Comparison of ENCODE assay signal across 22 cellular contexts in the genomic region with DNA sequence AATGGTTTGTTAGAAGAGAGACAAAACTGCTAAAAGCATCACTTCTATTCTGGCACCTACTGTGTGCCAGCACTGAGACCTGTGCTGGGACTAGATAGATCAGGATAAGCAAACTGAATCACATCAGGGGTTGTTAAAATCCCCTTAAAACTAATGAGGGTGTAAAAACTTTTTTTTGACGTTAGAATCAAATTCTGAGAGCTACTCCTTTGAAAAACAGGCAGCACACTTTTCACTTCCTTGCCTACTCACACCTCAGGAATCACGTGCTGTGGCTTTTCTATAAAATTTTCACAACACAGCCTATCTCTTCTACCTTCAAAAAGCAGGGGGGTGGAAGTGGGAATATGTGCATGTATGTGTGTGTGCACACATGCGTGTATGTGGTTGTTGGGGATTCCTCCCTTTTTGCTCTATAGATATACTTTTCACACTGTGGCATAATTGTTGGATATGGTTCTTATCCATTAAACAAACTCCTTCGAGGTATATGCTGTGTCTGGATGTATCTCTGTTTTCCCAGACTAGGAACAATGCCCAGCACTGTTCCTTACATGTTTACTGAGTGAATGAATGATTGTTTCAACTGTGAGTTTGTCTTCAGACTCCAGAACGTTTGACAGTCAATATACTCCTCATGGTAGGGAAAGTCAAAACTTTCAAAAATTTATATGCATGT.
DNase-seq lines count a peak whose midpoint lies in the region; ATAC-seq and TF ChIP-seq lines count a peak whose summit lies in the region.
"Had no signal": no experiment of that assay in that cellular context is flagged by ENCODE, and none has a peak within 500 bp of the region (broad histone marks: within the 10 kb centered on the region; RNA-seq: fewer than 3 reads in every experiment).

No MANE protein-coding gene starts in this region.

- H3K9me3 ChIP-seq in thymus (ENCODE audit: control insufficient read depth): no peaks in the 10 kb centered on the region
- H3K9me3 ChIP-seq: ascending aorta, heart left ventricle, Peyer's patch, tibial artery had no signal

- no peak for TF ChIP-seq CTCF in MCF 10A (IDR thresholded peaks at IDR 0.05; ENCODE audit: unreplicated experiment)

- POLR2A ChIA-PET in activated CD8-positive, alpha-beta T cell treated with anti-CD3 and anti-CD28 coated beads, Interleukin-2, amount 10 ng/mL, durations not matched to agents 7 days and 5 days (lab: Charles Lee): interaction anchor here (1.1 to 1.4 kb wide), 3 partner anchors 8 to 12 kb away, joined by 3 to 5 read pairs (median 4); no protein-coding TSS in a partner anchor
- POLR2A ChIA-PET in MCF 10A (lab: Yijun Ruan, JAX): no interaction called here

- H3K27ac ChIP-seq in thymus (ENCODE audit: low read depth): peak overlapping the region; percentile 58
- H3K27ac ChIP-seq: ascending aorta, HL-60, tibial artery had no signal

- intact Hi-C loops in MCF 10A (cut with micrococcal nuclease): no loop called here

- peak in 5 of 6 experiments; percentile 9 to 49 (median 43) for DNase-seq in stimulated activated naive CD4-positive, alpha-beta T cell (lab: John Stamatoyannopoulos, UW)
- no peak for DNase-seq in stimulated activated naive CD4-positive, alpha-beta T cell treated with Interleukin-2 at 50 U/mL for 16 hours (lab: John Stamatoyannopoulos, UW)
- DNase-seq in activated CD8-positive, alpha-beta T cell treated with anti-CD3 and anti-CD28 coated beads, Interleukin-2, amount 10 ng/mL, durations not matched to agents 7 days and 5 days: no peak
- peak; percentile 64 for DNase-seq in globus pallidus (ENCODE audit: low spot score)
- no peak for DNase-seq in NCI-H2171 treated with DMSO at 0.1 percent for 48 hours (lab: John Stamatoyannopoulos, UW)
- DNase-seq in MCF 10A (ENCODE audit: unreplicated experiment): no peak
- DNase-seq: activated CD8-positive, alpha-beta memory T cell treated with anti-CD3 and anti-CD28 coated beads, Interleukin-2, amount 50 U/mL, for 4 hours; Calu3; cortex of kidney; GOT3; heart left ventricle; mammary epithelial cell; NCI-H1092 treated with DMSO at 0.1 percent for 48 hours; NCI-H2107; NCI-H748 treated with DMSO at 0.1 percent for 48 hours; Peyer's patch; tibial artery had no signal

- ATAC-seq in activated CD8-positive, alpha-beta T cell treated with anti-CD3 and anti-CD28 coated beads, Interleukin-2, amount 10 ng/mL, durations not matched to agents 7 days and 5 days: peak; percentile 9
- ATAC-seq in HG02571 (IDR thresholded peaks at IDR 0.05; ENCODE audit: unreplicated experiment): no peak
- ATAC-seq: heart left ventricle had no signal

- H3K4me1 Mint-ChIP-seq in activated CD8-positive, alpha-beta T cell treated with anti-CD3 and anti-CD28 coated beads, Interleukin-2, amount 10 ng/mL, durations not matched to agents 7 days and 5 days (ENCODE audit: low read depth): peaks cover 89% of the 10 kb centered on the region
- H3K4me1 Mint-ChIP-seq in MCF 10A (ENCODE audit: insufficient read depth, unreplicated experiment): no peaks in the 10 kb centered on the region

- H3K4me3 ChIP-seq in thymus (ENCODE audit: low read length): no peak overlapping the region
- H3K4me3 ChIP-seq: ascending aorta, heart left ventricle, Peyer's patch, tibial artery had no signal

- H3K27ac Mint-ChIP-seq in activated CD8-positive, alpha-beta T cell treated with anti-CD3 and anti-CD28 coated beads, Interleukin-2, amount 10 ng/mL, durations not matched to agents 7 days and 5 days: peak overlapping the region; percentile 90
- no peak overlapping the region for H3K27ac Mint-ChIP-seq in MCF 10A (ENCODE audit: low read depth, unreplicated experiment)

- no peaks in the 10 kb centered on the region for H3K27me3 Mint-ChIP-seq in activated CD8-positive, alpha-beta T cell treated with anti-CD3 and anti-CD28 coated beads, Interleukin-2, amount 10 ng/mL, durations not matched to agents 7 days and 5 days (ENCODE audit: low read depth)
- no peaks in the 10 kb centered on the region for H3K27me3 Mint-ChIP-seq in MCF 10A (ENCODE audit: insufficient read depth, unreplicated experiment)

- no peaks in the 10 kb centered on the region for H3K27me3 ChIP-seq in thymus (ENCODE audit: control insufficient read depth, insufficient read depth)
- H3K27me3 ChIP-seq: ascending aorta, heart left ventricle, Peyer's patch, tibial artery had no signal

- peak overlapping the region; percentile 15 for H3K4me3 Mint-ChIP-seq in activated CD8-positive, alpha-beta T cell treated with anti-CD3 and anti-CD28 coated beads, Interleukin-2, amount 10 ng/mL, durations not matched to agents 7 days and 5 days
- H3K4me3 Mint-ChIP-seq in MCF 10A (ENCODE audit: unreplicated experiment): no peak overlapping the region
- H3K4me3 Mint-ChIP-seq: neural crest cell had no signal

- CTCF ChIA-PET in activated CD8-positive, alpha-beta T cell treated with anti-CD3 and anti-CD28 coated beads, Interleukin-2, amount 10 ng/mL, durations not matched to agents 7 days and 5 days (lab: Charles Lee): interaction anchor here (1.2 to 2.2 kb wide), 3 partner anchors 10 to 58 kb away, joined by 4 to 6 read pairs (median 5); no protein-coding TSS in a partner anchor
- CTCF ChIA-PET in MCF 10A (lab: Yijun Ruan, JAX): no interaction called here

- H3K36me3 ChIP-seq in thymus (ENCODE audit: control insufficient read depth, insufficient read depth): peaks cover 6% of the 10 kb centered on the region
- H3K36me3 ChIP-seq: ascending aorta, heart left ventricle, Peyer's patch, tibial artery had no signal

- peaks cover 67% of the 10 kb centered on the region for H3K36me3 Mint-ChIP-seq in activated CD8-positive, alpha-beta T cell treated with anti-CD3 and anti-CD28 coated beads, Interleukin-2, amount 10 ng/mL, durations not matched to agents 7 days and 5 days (ENCODE audit: low read depth)
- H3K36me3 Mint-ChIP-seq in MCF 10A (ENCODE audit: insufficient read depth, unreplicated experiment): no peaks in the 10 kb centered on the region

- H3K9me3 Mint-ChIP-seq in activated CD8-positive, alpha-beta T cell treated with anti-CD3 and anti-CD28 coated beads, Interleukin-2, amount 10 ng/mL, durations not matched to agents 7 days and 5 days (ENCODE audit: insufficient read depth): no peaks in the 10 kb centered on the region
- no peaks in the 10 kb centered on the region for H3K9me3 Mint-ChIP-seq in MCF 10A (ENCODE audit: unreplicated experiment)
- H3K9me3 Mint-ChIP-seq: neural crest cell had no signal

- WGBS in thymus: 70% methylated on average over 5 of the region's 5 CpGs

- peaks cover 17% of the 10 kb centered on the region for H3K4me1 ChIP-seq in thymus (ENCODE audit: control insufficient read depth, insufficient read depth, low read length)

- BruUV-seq in MCF 10A (replicated peaks; lab: Mats Ljungman, UMichigan): no TSS peak

Comparison
In these comparisons a context has a peak if more than half of its experiments do, and no peak if none do; other contexts are left out.
1. DNase-seq: peak in stimulated activated naive CD4-positive, alpha-beta T cell (5 of 6) and globus pallidus (single experiment); none in stimulated activated naive CD4-positive, alpha-beta T cell treated with Interleukin-2 at 50 U/mL for 16 hours (single experiment), activated CD8-positive, alpha-beta T cell treated with anti-CD3 and anti-CD28 coated beads, Interleukin-2, amount 10 ng/mL, durations not matched to agents 7 days and 5 days (single experiment), NCI-H2171 treated with DMSO at 0.1 percent for 48 hours (single experiment) and MCF 10A (single experiment).